8 cellular contexts compared by ENCODE assay signal in the genomic region with DNA sequence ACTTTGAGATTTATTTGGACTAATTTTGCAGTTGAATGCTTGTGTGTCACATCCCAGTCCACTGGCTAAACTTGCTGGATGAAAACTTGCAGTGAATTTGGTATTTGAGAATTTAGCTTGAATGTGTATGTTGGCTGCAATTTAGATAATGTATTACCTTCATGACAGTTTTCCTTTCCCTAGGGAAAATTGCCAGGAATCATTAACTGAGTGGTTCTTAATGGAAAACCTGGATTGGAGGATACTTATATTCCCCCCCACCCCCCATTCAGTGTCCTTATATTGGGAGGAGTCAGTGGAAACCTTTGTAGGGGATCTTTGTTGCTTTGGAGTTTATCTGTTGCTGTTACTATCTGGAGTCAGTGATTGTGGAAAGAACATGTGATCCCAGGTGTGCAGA.
DNase-seq lines count a peak whose midpoint lies in the region; ATAC-seq and TF ChIP-seq lines count a peak whose summit lies in the region.

No MANE protein-coding gene starts in this region.

- no peaks in the 10 kb centered on the region for H3K9me3 ChIP-seq in OCI-LY3 (ENCODE audit: insufficient read depth, low read length)
- no peaks in the 10 kb centered on the region for H3K9me3 ChIP-seq in endocrine pancreas (ENCODE audit: control insufficient read depth, low read length)
- no peaks in the 10 kb centered on the region for H3K9me3 ChIP-seq in parathyroid adenoma (ENCODE audit: control insufficient read depth, low read length)

- H4K20me1 ChIP-seq in OCI-LY3 (ENCODE audit: insufficient read depth, low read length), result no peaks in the 10 kb centered on the region

- H3K27ac ChIP-seq in OCI-LY3 (ENCODE audit: low read length) (no peak overlapping the region), parathyroid adenoma (no peak overlapping the region)

- no peaks in the 10 kb centered on the region for H3K79me2 ChIP-seq in OCI-LY3 (ENCODE audit: low read length)
- peaks cover 22% of the 10 kb centered on the region for H3K79me2 ChIP-seq in parathyroid adenoma

- H2AFZ ChIP-seq in OCI-LY3 (ENCODE audit: low read depth, low read length) (no peak overlapping the region), parathyroid adenoma (no peak overlapping the region)

- H3K4me3 ChIP-seq in OCI-LY3 (ENCODE audit: low read length) (no peak overlapping the region), endocrine pancreas (ENCODE audit: control insufficient read depth, insufficient read depth, low read length) (peak overlapping the region; percentile 57), parathyroid adenoma (ENCODE audit: low read depth, low read length) (peak overlapping the region; percentile 27)

- H3K4me2 ChIP-seq in OCI-LY3 (ENCODE audit: low read length) (peak overlapping the region; percentile 77; the same call in 1 of the 2 replicates), parathyroid adenoma (ENCODE audit: low read length) (peak overlapping the region; percentile 91)

- H3K27me3 ChIP-seq in OCI-LY3 (ENCODE audit: low read depth, low read length) (no peaks in the 10 kb centered on the region), endocrine pancreas (ENCODE audit: control insufficient read depth, insufficient read depth, low read length) (no peaks in the 10 kb centered on the region), parathyroid adenoma (ENCODE audit: control insufficient read depth, insufficient read depth, low read length) (no peaks in the 10 kb centered on the region)

- DNase-seq in NCI-H1417 (lab: John Stamatoyannopoulos, UW) (peak in 2 of 3 experiments; percentile 22 to 50), NCI-H1417 treated with DMSO at 0.1 percent for 48 hours (lab: John Stamatoyannopoulos, UW) (no peak)
- no peak for DNase-seq in activated naive CD4-positive, alpha-beta T cell treated with anti-CD3 and anti-CD28 coated beads, Interleukin-2, amount 50 U/mL, for 16 hours

- no peaks in the 10 kb centered on the region for H3K36me3 ChIP-seq in OCI-LY3 (replicated peaks; ENCODE audit: low read depth, low read length)
- no peaks in the 10 kb centered on the region for H3K36me3 ChIP-seq in endocrine pancreas (ENCODE audit: control insufficient read depth, insufficient read depth, low read length)
- no peaks in the 10 kb centered on the region for H3K36me3 ChIP-seq in parathyroid adenoma (ENCODE audit: control insufficient read depth, insufficient read depth, low read length)

- H3K9ac ChIP-seq in OCI-LY3 (ENCODE audit: low read length) (no peak overlapping the region), endocrine pancreas (ENCODE audit: control insufficient read depth, insufficient read depth, low read length) (no peak overlapping the region), parathyroid adenoma (no peak overlapping the region)

- ATAC-seq in HG03460 (IDR thresholded peaks at IDR 0.05; ENCODE audit: unreplicated experiment) (no peak), HG03025 (IDR thresholded peaks at IDR 0.05; ENCODE audit: low FRiP score, unreplicated experiment) (no peak)

- TF ChIP-seq CTCF in OCI-LY3 (IDR thresholded peaks at IDR 0.05; ENCODE audit: low read depth, low read length) (no peak), parathyroid adenoma (IDR thresholded peaks at IDR 0.05) (no peak)

- peaks cover 4% of the 10 kb centered on the region for H3K4me1 ChIP-seq in OCI-LY3 (ENCODE audit: low read length)
- peaks cover 8% of the 10 kb centered on the region for H3K4me1 ChIP-seq in endocrine pancreas (ENCODE audit: control insufficient read depth, insufficient read depth, low read length)
- peaks cover 4% of the 10 kb centered on the region for H3K4me1 ChIP-seq in parathyroid adenoma

Comparison
In these comparisons a context has a peak if more than half of its experiments do, and no peak if none do; other contexts are left out.
1. DNase-seq: peak in NCI-H1417 (2 of 3); none in NCI-H1417 treated with DMSO at 0.1 percent for 48 hours (single experiment) and activated naive CD4-positive, alpha-beta T cell treated with anti-CD3 and anti-CD28 coated beads, Interleukin-2, amount 50 U/mL, for 16 hours (single experiment).